Comparison of ENCODE assay signal across 13 cellular contexts in genomic region chr13:24052547-24052981, GRCh38.
DNase-seq lines count a peak whose midpoint lies in the region; ATAC-seq and TF ChIP-seq lines count a peak whose summit lies in the region.
"Had no signal": no experiment of that assay in that cellular context is flagged by ENCODE, and none has a peak within 500 bp of the region (broad histone marks: within the 10 kb centered on the region; RNA-seq: fewer than 3 reads in every experiment).

No MANE protein-coding gene starts in this region.

- TF ChIP-seq CTCF in VCaP (conservative IDR thresholded peaks at IDR 0.05) (no peak), fibroblast of villous mesenchyme (IDR thresholded peaks at IDR 0.05; ENCODE audit: insufficient read depth, low read depth, low read length) (no peak), GM13977 (IDR thresholded peaks at IDR 0.05; ENCODE audit: extremely low read depth, insufficient read depth, missing control alignments) (no peak)

- in situ Hi-C loops in GM13977 (cut with MboI; ENCODE audit: low pct_unique_long_range_greater_than_20kb, low sequenced_read_pairs, unreplicated experiment), result no loop called here

- DNase-seq in AG20443 (ENCODE audit: low spot score) (peak; percentile 65), fibroblast of villous mesenchyme (ENCODE audit: low read depth) (peak; percentile 34), pons (ENCODE audit: low spot score) (peak; percentile 37), GM13977 (ENCODE audit: low spot score) (no peak), NCI-H510A treated with DMSO at 0.1 percent for 48 hours (lab: John Stamatoyannopoulos, UW) (no peak)
- no peak for DNase-seq in stimulated activated CD4-positive, alpha-beta T cell treated with anti-CD3 and anti-CD28 coated beads, Interleukin-4, amount 100 ng/mL, for 4 hours
- DNase-seq: activated CD8-positive, alpha-beta T cell treated with anti-CD3 and anti-CD28 coated beads, Interleukin-2, amount 10 ng/mL, durations not matched to agents 7 days and 5 days; Caco-2; foreskin keratinocyte; mucosa of descending colon; NCI-H526 treated with DMSO at 0.1 percent for 48 hours had no signal

- no peak for ATAC-seq in HG02623 (IDR thresholded peaks at IDR 0.05; ENCODE audit: unreplicated experiment)

- no peak overlapping the region for H3K4me3 ChIP-seq in fibroblast of villous mesenchyme (ENCODE audit: low read depth, low read length)
- H3K4me3 ChIP-seq: mucosa of descending colon had no signal

- H3K27ac ChIP-seq in VCaP, result peak overlapping the region; percentile 23; the same call in 1 of the 2 replicates
- H3K27ac ChIP-seq: foreskin keratinocyte had no signal

Comparison
In these comparisons a context has a peak if more than half of its experiments do, and no peak if none do; other contexts are left out.
1. DNase-seq: peak in AG20443 (single experiment), fibroblast of villous mesenchyme (single experiment) and pons (single experiment); none in GM13977 (single experiment), NCI-H510A treated with DMSO at 0.1 percent for 48 hours (single experiment) and stimulated activated CD4-positive, alpha-beta T cell treated with anti-CD3 and anti-CD28 coated beads, Interleukin-4, amount 100 ng/mL, for 4 hours (0 of 2).